ENCODE assay signal across 11 cellular contexts in the genomic region with DNA sequence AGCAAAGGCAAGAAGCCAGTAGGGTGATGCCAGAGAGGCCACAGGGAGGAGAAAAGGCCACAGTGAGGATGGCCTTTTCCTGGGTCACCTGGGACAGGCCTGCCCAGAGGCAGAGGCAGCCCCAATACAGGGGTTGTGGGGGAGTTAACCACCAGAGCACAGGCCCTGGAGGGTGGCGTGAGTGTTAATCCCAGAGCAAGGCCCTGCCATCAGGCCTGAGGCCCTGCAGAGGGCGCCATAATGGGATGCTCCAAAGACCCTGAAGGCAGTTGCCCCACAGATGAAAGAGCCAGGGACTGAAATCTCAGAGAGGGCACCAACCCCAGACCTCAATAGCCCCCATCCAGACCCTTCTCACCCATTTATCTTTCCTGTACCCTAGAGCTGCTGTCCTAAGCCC. TPM values are rescaled to one million over a fixed set of nuclear protein-coding genes. Genes with fewer than 3 reads are reported as not detected.
DNase-seq lines count a peak whose midpoint lies in the region; ATAC-seq and TF ChIP-seq lines count a peak whose summit lies in the region.
"Had no signal": no experiment of that assay in that cellular context is flagged by ENCODE, and none has a peak within 500 bp of the region (broad histone marks: within the 10 kb centered on the region; RNA-seq: fewer than 3 reads in every experiment).

No MANE protein-coding gene starts in this region.

- H3K9me3 Mint-ChIP-seq in glutamatergic neuron (ENCODE audit: unreplicated experiment), result peaks cover 2% of the 10 kb centered on the region
- H3K9me3 Mint-ChIP-seq: natural killer cell had no signal

- intact Hi-C loops in prostate gland (cut with DNase I) (no loop called here), adrenal gland (cut with DNase I) (no loop called here)

- no peak for TF ChIP-seq POLR2A in prostate gland (IDR thresholded peaks at IDR 0.05)
- TF ChIP-seq POLR2A in adrenal gland (IDR thresholded peaks at IDR 0.05), result no peak

- H3K36me3 Mint-ChIP-seq in glutamatergic neuron (ENCODE audit: unreplicated experiment), result peaks cover 5% of the 10 kb centered on the region
- H3K36me3 Mint-ChIP-seq: natural killer cell had no signal

- DNase-seq in BE2C (no peak), glutamatergic neuron (peak; percentile 34), prostate gland (ENCODE audit: low spot score) (no peak), adrenal gland (no peak), T1000 (lab: John Stamatoyannopoulos, UW) (no peak), NCI-H446 (lab: John Stamatoyannopoulos, UW) (no peak)
- DNase-seq: effector CD8-positive, alpha-beta T cell; natural killer cell; stimulated activated CD4-positive, alpha-beta T cell treated with anti-CD3 and anti-CD28 coated beads, Interleukin-1b, Interleukin-23, amount 100 ng/mL, for 48 hours had no signal

- no peaks in the 10 kb centered on the region for H3K4me1 Mint-ChIP-seq in glutamatergic neuron (ENCODE audit: low read depth, unreplicated experiment)
- H3K4me1 Mint-ChIP-seq: natural killer cell had no signal

- H3K27me3 Mint-ChIP-seq in glutamatergic neuron (ENCODE audit: unreplicated experiment), result no peaks in the 10 kb centered on the region

- no peaks in the 10 kb centered on the region for H3K4me1 ChIP-seq in BE2C
- no peaks in the 10 kb centered on the region for H3K4me1 ChIP-seq in prostate gland (replicated peaks)
- no peaks in the 10 kb centered on the region for H3K4me1 ChIP-seq in adrenal gland (replicated peaks in 1 of 2)

- H3K9me3 ChIP-seq in BE2C (no peaks in the 10 kb centered on the region), prostate gland (no peaks in the 10 kb centered on the region), adrenal gland (replicated peaks in 1 of 3) (no peaks in the 10 kb centered on the region)

- ATAC-seq in SK-N-SH treated with all-trans-retinoic acid at 6 μM for 48 hours, result peak; percentile 62
- ATAC-seq: natural killer cell had no signal

- H3K4me3 Mint-ChIP-seq in glutamatergic neuron (ENCODE audit: unreplicated experiment), result no peak overlapping the region
- H3K4me3 Mint-ChIP-seq: natural killer cell had no signal

- TF ChIP-seq CTCF in BE2C (IDR thresholded peaks at IDR 0.05; ENCODE audit: low read depth, low read length), result peak; percentile 48
- peak; percentile 35; the same call in 1 of the 2 replicates for TF ChIP-seq CTCF in GM12874 (IDR thresholded peaks at IDR 0.05; ENCODE audit: insufficient read depth, low read depth, low read length)
- TF ChIP-seq CTCF in glutamatergic neuron (IDR thresholded peaks at IDR 0.05; ENCODE audit: partially characterized antibody, unreplicated experiment), result no peak
- no peak for TF ChIP-seq CTCF in prostate gland (IDR thresholded peaks at IDR 0.05)
- peak in 1 of 6 experiments; percentile 10 for TF ChIP-seq CTCF in adrenal gland (IDR thresholded peaks at IDR 0.05)

- no peaks in the 10 kb centered on the region for H3K27me3 ChIP-seq in BE2C
- H3K27me3 ChIP-seq in prostate gland (replicated peaks; ENCODE audit: insufficient read depth), result no peaks in the 10 kb centered on the region
- no peaks in the 10 kb centered on the region for H3K27me3 ChIP-seq in adrenal gland

- H3K27ac Mint-ChIP-seq in glutamatergic neuron (ENCODE audit: unreplicated experiment), result no peak overlapping the region
- H3K27ac Mint-ChIP-seq: natural killer cell had no signal

- H3K36me3 ChIP-seq in BE2C (no peaks in the 10 kb centered on the region), prostate gland (no peaks in the 10 kb centered on the region), adrenal gland (replicated peaks in 1 of 2) (no peaks in the 10 kb centered on the region)

- H3K27ac ChIP-seq in prostate gland (no peak overlapping the region), adrenal gland (no peak overlapping the region)

- no peak overlapping the region for H3K4me3 ChIP-seq in BE2C (ENCODE audit: low read depth, low read length)
- no peak overlapping the region for H3K4me3 ChIP-seq in prostate gland
- no peak overlapping the region for H3K4me3 ChIP-seq in adrenal gland

- 51% methylated on average over 2 of the region's 2 CpGs for WGBS in prostate gland
- WGBS in adrenal gland, 4 donors, result 79 to 83% (median 80%) methylated on average over 2 of the region's 2 CpGs; no CpG with 5 or more reads in 1 of the 4 donors

TF ChIP-seq in SK-N-SH treated with all-trans-retinoic acid at 6 μM for 48 hours, 23 proteins besides CTCF, POLR2A, EP300 and RAD21:
- no peak for TF ChIP-seq ARNTL (CRISPR knock-in tag; IDR thresholded peaks at IDR 0.05; ENCODE audit: borderline replicate concordance, low read depth)
- TF ChIP-seq, protein P1, sequence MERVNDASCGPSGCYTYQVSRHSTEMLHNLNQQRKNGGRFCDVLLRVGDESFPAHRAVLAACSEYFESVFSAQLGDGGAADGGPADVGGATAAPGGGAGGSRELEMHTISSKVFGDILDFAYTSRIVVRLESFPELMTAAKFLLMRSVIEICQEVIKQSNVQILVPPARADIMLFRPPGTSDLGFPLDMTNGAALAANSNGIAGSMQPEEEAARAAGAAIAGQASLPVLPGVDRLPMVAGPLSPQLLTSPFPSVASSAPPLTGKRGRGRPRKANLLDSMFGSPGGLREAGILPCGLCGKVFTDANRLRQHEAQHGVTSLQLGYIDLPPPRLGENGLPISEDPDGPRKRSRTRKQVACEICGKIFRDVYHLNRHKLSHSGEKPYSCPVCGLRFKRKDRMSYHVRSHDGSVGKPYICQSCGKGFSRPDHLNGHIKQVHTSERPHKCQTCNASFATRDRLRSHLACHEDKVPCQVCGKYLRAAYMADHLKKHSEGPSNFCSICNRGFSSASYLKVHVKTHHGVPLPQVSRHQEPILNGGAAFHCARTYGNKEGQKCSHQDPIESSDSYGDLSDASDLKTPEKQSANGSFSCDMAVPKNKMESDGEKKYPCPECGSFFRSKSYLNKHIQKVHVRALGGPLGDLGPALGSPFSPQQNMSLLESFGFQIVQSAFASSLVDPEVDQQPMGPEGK (CRISPR knock-in tag; IDR thresholded peaks at IDR 0.05; ENCODE audit: borderline replicate concordance), result no peak
- TF ChIP-seq ZNF565 (CRISPR knock-in tag; conservative IDR thresholded peaks at IDR 0.05; ENCODE audit: low read depth), result no peak
- TF ChIP-seq, protein P2, sequence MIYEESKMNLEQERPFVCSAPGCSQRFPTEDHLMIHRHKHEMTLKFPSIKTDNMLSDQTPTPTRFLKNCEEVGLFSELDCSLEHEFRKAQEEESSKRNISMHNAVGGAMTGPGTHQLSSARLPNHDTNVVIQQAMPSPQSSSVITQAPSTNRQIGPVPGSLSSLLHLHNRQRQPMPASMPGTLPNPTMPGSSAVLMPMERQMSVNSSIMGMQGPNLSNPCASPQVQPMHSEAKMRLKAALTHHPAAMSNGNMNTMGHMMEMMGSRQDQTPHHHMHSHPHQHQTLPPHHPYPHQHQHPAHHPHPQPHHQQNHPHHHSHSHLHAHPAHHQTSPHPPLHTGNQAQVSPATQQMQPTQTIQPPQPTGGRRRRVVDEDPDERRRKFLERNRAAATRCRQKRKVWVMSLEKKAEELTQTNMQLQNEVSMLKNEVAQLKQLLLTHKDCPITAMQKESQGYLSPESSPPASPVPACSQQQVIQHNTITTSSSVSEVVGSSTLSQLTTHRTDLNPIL (CRISPR knock-in tag; IDR thresholded peaks at IDR 0.05; ENCODE audit: low read depth), result no peak
- no peak for TF ChIP-seq BACH2 (CRISPR knock-in tag; IDR thresholded peaks at IDR 0.05; ENCODE audit: borderline replicate concordance)
- no peak for TF ChIP-seq ZC3H10 (CRISPR knock-in tag; IDR thresholded peaks at IDR 0.05)
- TF ChIP-seq OSR1 (CRISPR knock-in tag; IDR thresholded peaks at IDR 0.05), result no peak
- TF ChIP-seq ZFP30 (CRISPR knock-in tag; IDR thresholded peaks at IDR 0.05), result no peak
- TF ChIP-seq PPARA (CRISPR knock-in tag; IDR thresholded peaks at IDR 0.05; ENCODE audit: borderline replicate concordance), result no peak
- TF ChIP-seq ISL1 (CRISPR knock-in tag; IDR thresholded peaks at IDR 0.05), result no peak

RNA-seq across cellular contexts. Expression of a gene that starts 23.9 kb away (rescaled TPM):
- polyA plus RNA-seq in BE2C (2012; ENCODE audit: insufficient read depth, insufficient read length, low read depth), result 0.45 TPM
- total RNA-seq in glutamatergic neuron (ENCODE audit: unreplicated experiment) (not detected), prostate gland (1 to 10 TPM in 1 of 2 donors, not detected in 1; 9.4 TPM), adrenal gland (under 1 TPM in 3 of 8 donors, not detected in 5; 0.14 to 0.60 (median 0.24) TPM)
- under 1 TPM in 2 of 3 donors, not detected in 1; 0.24 to 0.97 TPM for polyA plus RNA-seq in adrenal gland
- total RNA-seq: natural killer cell had no signal

RNA-seq across cellular contexts. Expression of a gene that starts 41.8 kb away (rescaled TPM):
- polyA plus RNA-seq in BE2C (2012; ENCODE audit: insufficient read depth, insufficient read length, low read depth), result 63.2 TPM
- total RNA-seq in glutamatergic neuron (ENCODE audit: unreplicated experiment), result 54.6 TPM
- total RNA-seq in prostate gland, result 10 to 100 TPM; 29.9 to 31.9 TPM
- 10 to 100 TPM; 20.8 to 48.6 (median 36.0) TPM for total RNA-seq in adrenal gland
- polyA plus RNA-seq in adrenal gland, result 10 to 100 TPM; 23.3 to 52.4 (median 25.9) TPM

RNA-seq across cellular contexts. Expression of a gene that starts 44.5 kb away (rescaled TPM):
- not detected for polyA plus RNA-seq in BE2C (2012; ENCODE audit: insufficient read depth, insufficient read length, low read depth)
- total RNA-seq in glutamatergic neuron (ENCODE audit: unreplicated experiment) (not detected), prostate gland (1 to 10 TPM in 1 of 2 donors, under 1 TPM in 1; 0.77 to 6.9 TPM), adrenal gland (10 to 100 TPM in 3 of 8 donors, 1 to 10 TPM in 5; 1.7 to 20.4 (median 6.1) TPM)
- polyA plus RNA-seq in adrenal gland, result 1 to 10 TPM; 1.4 to 3.8 (median 1.6) TPM
- total RNA-seq: natural killer cell had no signal

Comparison
In these comparisons a context has a peak if more than half of its experiments do, and no peak if none do; other contexts are left out.
1. CTCF ChIP-seq: peak in BE2C (single experiment) and GM12874 (single experiment); none in glutamatergic neuron (single experiment) and prostate gland (0 of 4).